In the genomic region with DNA sequence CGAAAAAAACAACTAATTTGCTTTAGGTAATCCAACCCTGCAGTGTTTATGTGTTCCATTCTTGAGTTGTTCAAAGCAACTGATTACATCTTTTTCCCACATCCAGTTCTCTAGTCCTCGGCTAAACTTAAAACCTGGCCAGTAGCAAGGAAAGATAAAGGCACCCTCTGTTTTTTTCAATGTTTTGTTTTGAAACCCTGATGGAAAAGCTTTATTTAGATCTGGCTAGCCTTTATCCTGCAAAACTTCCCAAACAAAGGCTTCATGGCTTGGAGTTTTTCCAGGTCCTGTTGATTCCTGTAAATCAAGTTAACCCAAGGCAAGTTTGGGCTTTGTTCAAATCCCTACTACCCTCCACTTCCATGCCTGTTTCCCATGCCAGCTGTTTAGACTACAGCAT, we compare ENCODE assay signal across 18 cellular contexts.
DNase-seq lines count a peak whose midpoint lies in the region; ATAC-seq and TF ChIP-seq lines count a peak whose summit lies in the region.
"Had no signal": no experiment of that assay in that cellular context is flagged by ENCODE, and none has a peak within 500 bp of the region (broad histone marks: within the 10 kb centered on the region; RNA-seq: fewer than 3 reads in every experiment).

No MANE protein-coding gene starts in this region.

- no peaks in the 10 kb centered on the region for H3K27me3 Mint-ChIP-seq in activated T-cell treated with anti-CD3 and anti-CD28 coated beads, Interleukin-2, amount 50 U/mL, for 72 hours (ENCODE audit: low read depth)

- no peaks in the 10 kb centered on the region for H3K9me3 ChIP-seq in skeletal muscle tissue (ENCODE audit: control insufficient read depth in 3 of 3, low read length in 3 of 3)
- H3K9me3 ChIP-seq: adrenal gland, ovary had no signal

- ATAC-seq in HG03039 (IDR thresholded peaks at IDR 0.05; ENCODE audit: unreplicated experiment), result no peak
- ATAC-seq in GM19463 (IDR thresholded peaks at IDR 0.05; ENCODE audit: unreplicated experiment), result no peak
- ATAC-seq in activated T-cell treated with anti-CD3 and anti-CD28 coated beads, Interleukin-2, amount 50 U/mL, for 72 hours (replicated peaks in 1 of 2), result no peak

- H3K9ac ChIP-seq in skeletal muscle tissue (ENCODE audit: low read depth in 1 of 3, low read length in 3 of 3), result no peak overlapping the region

- H3K36me3 Mint-ChIP-seq in activated T-cell treated with anti-CD3 and anti-CD28 coated beads, Interleukin-2, amount 50 U/mL, for 72 hours (ENCODE audit: insufficient read depth in 2 of 2), result peaks cover 1 to 2% of the 10 kb centered on the region in 2 donors

- in situ Hi-C loops in astrocyte of the spinal cord (cut with HindIII; ENCODE audit: low sequenced_read_pairs), result no loop called here

- H3K27me3 ChIP-seq in skeletal muscle tissue (ENCODE audit: control insufficient read depth in 3 of 3, insufficient read depth in 3 of 3, low read length in 3 of 3), result no peaks in the 10 kb centered on the region
- H3K27me3 ChIP-seq: adrenal gland, ovary had no signal

- no peak overlapping the region for H3K27ac Mint-ChIP-seq in activated T-cell treated with anti-CD3 and anti-CD28 coated beads, Interleukin-2, amount 50 U/mL, for 72 hours
- H3K27ac Mint-ChIP-seq: immature natural killer cell had no signal

- no peaks in the 10 kb centered on the region for H3K4me1 Mint-ChIP-seq in activated T-cell treated with anti-CD3 and anti-CD28 coated beads, Interleukin-2, amount 50 U/mL, for 72 hours (ENCODE audit: low read depth)

- H3K4me1 ChIP-seq in skeletal muscle tissue (ENCODE audit: control insufficient read depth in 3 of 3, insufficient read depth in 3 of 3, low read length in 3 of 3), result no peaks in the 10 kb centered on the region
- H3K4me1 ChIP-seq: adrenal gland had no signal

- no peak overlapping the region for H3K4me3 Mint-ChIP-seq in activated T-cell treated with anti-CD3 and anti-CD28 coated beads, Interleukin-2, amount 50 U/mL, for 72 hours
- H3K4me3 Mint-ChIP-seq: immature natural killer cell had no signal

- DNase-seq in LHCN-M2 (ENCODE audit: low read depth) (peak; percentile 47), astrocyte of the spinal cord (ENCODE audit: low read depth, low spot score) (peak; percentile 33), iPS-NIHi11 (ENCODE audit: low spot score) (peak; percentile 29)
- DNase-seq in activated T-cell treated with anti-CD3 and anti-CD28 coated beads, Interleukin-2, amount 50 U/mL, for 72 hours, result no peak
- DNase-seq: activated CD4-positive, alpha-beta T cell treated with anti-CD3 and anti-CD28 coated beads, Interleukin-2, amount 50 U/mL, for 48 hours; activated T-cell treated with anti-CD3 and anti-CD28 coated beads, Interleukin-2, amount 50 U/mL, for 48 hours; adrenal gland; cortex of kidney; DMS79; immature natural killer cell; midbrain; NCI-H1092; NK-92 treated with Interleukin-12 subunit alpha and Interleukin-12 subunit beta, amount 100 ng/mL, for 24 hours; ovary; SIG-M5 had no signal

- peak overlapping the region; percentile 62 for H3K27ac ChIP-seq in skeletal muscle tissue (ENCODE audit: low read depth, low read length)
- H3K27ac ChIP-seq: adrenal gland, ovary had no signal

- TF ChIP-seq CTCF in astrocyte of the spinal cord (IDR thresholded peaks at IDR 0.05; ENCODE audit: low read depth, low read length), result no peak

- H3K9me3 Mint-ChIP-seq in activated T-cell treated with anti-CD3 and anti-CD28 coated beads, Interleukin-2, amount 50 U/mL, for 72 hours, result peaks cover 1 to 2% of the 10 kb centered on the region in 2 donors
- H3K9me3 Mint-ChIP-seq: immature natural killer cell had no signal

- no peaks in the 10 kb centered on the region for H3K36me3 ChIP-seq in skeletal muscle tissue (ENCODE audit: control insufficient read depth in 3 of 3, insufficient read depth in 3 of 3, low read length in 3 of 3)
- H3K36me3 ChIP-seq: adrenal gland, ovary had no signal

- H3K4me3 ChIP-seq in astrocyte of the spinal cord (ENCODE audit: low read depth, low read length) (no peak overlapping the region), skeletal muscle tissue (ENCODE audit: low read length in 3 of 3) (no peak overlapping the region)
- H3K4me3 ChIP-seq: adrenal gland, ovary had no signal

Comparison
In these comparisons a context has a peak if more than half of its experiments do, and no peak if none do; other contexts are left out.
1. DNase-seq: peak in LHCN-M2 (single experiment), astrocyte of the spinal cord (single experiment) and iPS-NIHi11 (single experiment); none in activated T-cell treated with anti-CD3 and anti-CD28 coated beads, Interleukin-2, amount 50 U/mL, for 72 hours (0 of 2).